In genomic region chr4:186684889-186685309, GRCh38 we compare ENCODE assay signal across 16 cellular contexts. TPM values are rescaled to one million over a fixed set of nuclear protein-coding genes. Genes with fewer than 3 reads are reported as not detected.
DNase-seq lines count a peak whose midpoint lies in the region; ATAC-seq, FAIRE-seq and TF ChIP-seq lines count a peak whose summit lies in the region.
"Had no signal": no experiment of that assay in that cellular context is flagged by ENCODE, and none has a peak within 500 bp of the region (broad histone marks: within the 10 kb centered on the region; RNA-seq: fewer than 3 reads in every experiment).

No MANE protein-coding gene starts in this region.

- peaks cover 91% of the 10 kb centered on the region for H3K4me1 Mint-ChIP-seq in Calu3 (ENCODE audit: low read depth, unreplicated experiment)
- peaks cover 83% of the 10 kb centered on the region for H3K4me1 Mint-ChIP-seq in astrocyte (ENCODE audit: low read depth, unreplicated experiment)
- no peaks in the 10 kb centered on the region for H3K4me1 Mint-ChIP-seq in activated naive CD8-positive, alpha-beta T cell treated with anti-CD3 and anti-CD28 coated beads for 36 hours
- H3K4me1 Mint-ChIP-seq: activated CD4-positive, alpha-beta T cell treated with anti-CD3 and anti-CD28 coated beads for 36 hours; B cell; naive thymus-derived CD4-positive, alpha-beta T cell had no signal

- FAIRE-seq in astrocyte (lab: Jason Lieb, UNC) (peak; percentile 64), keratinocyte (lab: Jason Lieb, UNC) (peak; percentile 9)

- DNase-seq in Calu3 (no peak), astrocyte (ENCODE audit: low read depth) (no peak), keratinocyte (ENCODE audit: low read depth, low spot score) (no peak), trophoblast cell (peak in 1 of 2 donors; percentile 13), GDM1 (lab: John Stamatoyannopoulos, UW) (no peak), RPMI8226 (no peak)
- DNase-seq in activated naive CD8-positive, alpha-beta T cell treated with anti-CD3 and anti-CD28 coated beads for 36 hours, result no peak
- DNase-seq: activated CD4-positive, alpha-beta T cell treated with anti-CD3 and anti-CD28 coated beads for 36 hours; activated T-cell treated with anti-CD3 and anti-CD28 coated beads, Interleukin-2, amount 50 U/mL, for 72 hours; head of caudate nucleus; naive thymus-derived CD4-positive, alpha-beta T cell; NCI-H2081 treated with DMSO at 0.1 percent for 48 hours; stimulated activated CD4-positive, alpha-beta T cell treated with anti-CD3 and anti-CD28 coated beads, Interleukin-12 subunit alpha, Interleukin-12 subunit beta, amount 100 ng/mL, for 4 hours had no signal

- H2AK5ac ChIP-seq in trophoblast cell (ENCODE audit: low read length), result no peak overlapping the region

- H2BK120ac ChIP-seq in trophoblast cell (ENCODE audit: insufficient read depth, low read length, poor library complexity), result no peak overlapping the region

- no peak overlapping the region for H3K18ac ChIP-seq in trophoblast cell (ENCODE audit: low read length)

- H3K4me3 Mint-ChIP-seq in Calu3 (ENCODE audit: low read depth, unreplicated experiment), result peak overlapping the region; percentile 70
- peak overlapping the region; percentile 28 for H3K4me3 Mint-ChIP-seq in astrocyte (ENCODE audit: unreplicated experiment)
- H3K4me3 Mint-ChIP-seq in activated naive CD8-positive, alpha-beta T cell treated with anti-CD3 and anti-CD28 coated beads for 36 hours, result no peak overlapping the region
- H3K4me3 Mint-ChIP-seq: activated CD4-positive, alpha-beta T cell treated with anti-CD3 and anti-CD28 coated beads for 36 hours; activated T-cell treated with anti-CD3 and anti-CD28 coated beads, Interleukin-2, amount 50 U/mL, for 72 hours; B cell; naive thymus-derived CD4-positive, alpha-beta T cell had no signal

- intact Hi-C loops in Calu3 (cut with micrococcal nuclease; ENCODE audit: unreplicated experiment), result loop anchor here (2.0 to 5.0 kb wide), 2 partner anchors 14 to 37 kb away; partner anchors contain the start of gene FAT1

- H3K36me3 Mint-ChIP-seq in Calu3 (ENCODE audit: insufficient read depth, unreplicated experiment) (peaks cover 37% of the 10 kb centered on the region), astrocyte (ENCODE audit: low read depth, unreplicated experiment) (peaks cover 9% of the 10 kb centered on the region)
- H3K36me3 Mint-ChIP-seq in activated naive CD8-positive, alpha-beta T cell treated with anti-CD3 and anti-CD28 coated beads for 36 hours, result no peaks in the 10 kb centered on the region
- H3K36me3 Mint-ChIP-seq: naive thymus-derived CD4-positive, alpha-beta T cell had no signal

- no CpG with 5 or more reads among the region's 5 CpGs for WGBS in trophoblast cell (ENCODE audit: extremely low coverage, insufficient coverage, insufficient read length)

- H3K9ac ChIP-seq in astrocyte (ENCODE audit: low read length), result peak overlapping the region; percentile 43
- no peak overlapping the region for H3K9ac ChIP-seq in keratinocyte (ENCODE audit: control insufficient read depth, extremely low read depth, insufficient read depth, low read length)
- no peak overlapping the region for H3K9ac ChIP-seq in trophoblast cell (ENCODE audit: low read length)

- H3K4me2 ChIP-seq in astrocyte (ENCODE audit: low read length), result peak overlapping the region; percentile 69
- H3K4me2 ChIP-seq in keratinocyte (ENCODE audit: control insufficient read depth, extremely low read depth, insufficient read depth, low read depth, low read length), result no peak overlapping the region
- no peak overlapping the region for H3K4me2 ChIP-seq in trophoblast cell (ENCODE audit: low read length)

- H3K9me3 ChIP-seq in astrocyte (ENCODE audit: insufficient read depth, low read depth, low read length) (no peaks in the 10 kb centered on the region), keratinocyte (ENCODE audit: control insufficient read depth, low read depth, low read length) (no peaks in the 10 kb centered on the region), trophoblast cell (ENCODE audit: insufficient read depth, low read depth, low read length) (no peaks in the 10 kb centered on the region)
- H3K9me3 ChIP-seq: ascending aorta had no signal

- ATAC-seq in HG03095 (IDR thresholded peaks at IDR 0.05; ENCODE audit: unreplicated experiment), result no peak
- ATAC-seq: activated CD4-positive, alpha-beta T cell treated with anti-CD3 and anti-CD28 coated beads for 36 hours; activated T-cell treated with anti-CD3 and anti-CD28 coated beads, Interleukin-2, amount 50 U/mL, for 72 hours; naive thymus-derived CD4-positive, alpha-beta T cell had no signal

- H3K27me3 ChIP-seq in astrocyte (ENCODE audit: insufficient read depth, low read length) (no peaks in the 10 kb centered on the region), keratinocyte (ENCODE audit: control insufficient read depth, extremely low read depth, insufficient read depth, low read length) (no peaks in the 10 kb centered on the region), trophoblast cell (ENCODE audit: insufficient read depth, low read length) (no peaks in the 10 kb centered on the region)
- H3K27me3 ChIP-seq: ascending aorta had no signal

- TF ChIP-seq CTCF in Calu3 (IDR thresholded peaks at IDR 0.05; ENCODE audit: unreplicated experiment) (no peak), astrocyte (IDR thresholded peaks at IDR 0.05; ENCODE audit: insufficient read depth, low read depth, low read length) (no peak), keratinocyte (optimal IDR thresholded peaks at IDR 0.05 in 1 of 3, IDR thresholded peaks at IDR 0.05 in 1 of 3, conservative IDR thresholded peaks at IDR 0.05 in 1 of 3; ENCODE audit: extremely low read depth in 1 of 3, insufficient read depth in 2 of 3, low read length in 3 of 3) (no peak)

- no peak overlapping the region for H4K12ac ChIP-seq in trophoblast cell (ENCODE audit: low read depth, low read length)

- no peak overlapping the region for H4K91ac ChIP-seq in trophoblast cell (ENCODE audit: low read depth, low read length)

- H2AFZ ChIP-seq in astrocyte (ENCODE audit: low read depth, low read length) (no peak overlapping the region), keratinocyte (ENCODE audit: control insufficient read depth, low read length) (no peak overlapping the region), trophoblast cell (ENCODE audit: insufficient read depth, low read length, poor library complexity) (no peak overlapping the region)

- H3K36me3 ChIP-seq in astrocyte (ENCODE audit: insufficient read depth, low read length), result peaks cover 6% of the 10 kb centered on the region
- H3K36me3 ChIP-seq in keratinocyte (ENCODE audit: control insufficient read depth in 2 of 2, extremely low read depth in 1 of 2, insufficient read depth in 2 of 2, low read length in 2 of 2), result peaks cover 18% of the 10 kb centered on the region in 2 experiments
- peaks cover 3 to 5% of the 10 kb centered on the region in 2 experiments for H3K36me3 ChIP-seq in trophoblast cell (ENCODE audit: control insufficient read depth in 1 of 2, insufficient read depth in 2 of 2, low read length in 2 of 2)
- H3K36me3 ChIP-seq: ascending aorta had no signal

- peaks cover 35% of the 10 kb centered on the region for H3K4me1 ChIP-seq in astrocyte (ENCODE audit: insufficient read depth, low read length)
- peaks cover 28% of the 10 kb centered on the region for H3K4me1 ChIP-seq in keratinocyte (ENCODE audit: control insufficient read depth, extremely low read depth, insufficient read depth, low read length)
- H3K4me1 ChIP-seq in trophoblast cell (ENCODE audit: control insufficient read depth in 1 of 2, insufficient read depth in 2 of 2, low read length in 2 of 2), result peaks cover 10 to 16% of the 10 kb centered on the region in 2 experiments

- no peak overlapping the region for H4K8ac ChIP-seq in trophoblast cell (ENCODE audit: low read depth, low read length)

- peak overlapping the region; percentile 54 for H3K27ac ChIP-seq in astrocyte (ENCODE audit: low read depth, low read length)
- H3K27ac ChIP-seq in keratinocyte (ENCODE audit: control insufficient read depth, insufficient read depth, low read length), result no peak overlapping the region
- peak overlapping the region; percentile 86 for H3K27ac ChIP-seq in trophoblast cell (ENCODE audit: low read depth, low read length)
- H3K27ac ChIP-seq: ascending aorta had no signal

- no peaks in the 10 kb centered on the region for H3K9me1 ChIP-seq in keratinocyte (ENCODE audit: control insufficient read depth, extremely low read depth, insufficient read depth, low read length)

- no peak overlapping the region for H3K23ac ChIP-seq in trophoblast cell (ENCODE audit: low read length)

- no peak overlapping the region for H2BK5ac ChIP-seq in trophoblast cell (ENCODE audit: low read depth, low read length, poor library complexity)

- H3K27ac Mint-ChIP-seq in Calu3 (ENCODE audit: unreplicated experiment) (peak overlapping the region; percentile 96), astrocyte (ENCODE audit: unreplicated experiment) (peak overlapping the region; percentile 96)
- H3K27ac Mint-ChIP-seq in activated naive CD8-positive, alpha-beta T cell treated with anti-CD3 and anti-CD28 coated beads for 36 hours, result no peak overlapping the region
- H3K27ac Mint-ChIP-seq: activated CD4-positive, alpha-beta T cell treated with anti-CD3 and anti-CD28 coated beads for 36 hours; activated T-cell treated with anti-CD3 and anti-CD28 coated beads, Interleukin-2, amount 50 U/mL, for 72 hours; B cell; naive thymus-derived CD4-positive, alpha-beta T cell had no signal

- H4K20me1 ChIP-seq in astrocyte (ENCODE audit: insufficient read depth, low read length) (peaks cover 85% of the 10 kb centered on the region), keratinocyte (ENCODE audit: control insufficient read depth, extremely low read depth, insufficient read depth, low read length) (peaks cover 52% of the 10 kb centered on the region)

- dilution Hi-C loops in keratinocyte (cut with MboI; ENCODE audit: extremely low pct_ligation_motif_present, low sequenced_read_pairs), result no loop called here

- CTCF ChIA-PET in Calu3 (lab: Charles Lee), result interaction anchor here (1.5 kb wide), 1 partner anchor 15 kb away, joined by 7 read pairs; no protein-coding TSS in a partner anchor

- H3K4me3 ChIP-seq in astrocyte (ENCODE audit: insufficient read depth, low read depth, low read length) (no peak overlapping the region), keratinocyte (ENCODE audit: control insufficient read depth in 2 of 3, extremely low read depth in 1 of 3, insufficient read depth in 2 of 3, low read depth in 1 of 3, low read length in 3 of 3) (no peak overlapping the region), trophoblast cell (ENCODE audit: low read depth, low read length) (no peak overlapping the region)
- H3K4me3 ChIP-seq: ascending aorta had no signal

- H2BK12ac ChIP-seq in trophoblast cell (ENCODE audit: low read length), result no peak overlapping the region

- no peak overlapping the region for H3K4ac ChIP-seq in trophoblast cell (ENCODE audit: low read depth, low read length)

- no TSS peak for BruUV-seq in Calu3 (replicated peaks; lab: Mats Ljungman, UMichigan)

- no peaks in the 10 kb centered on the region for H3K27me3 Mint-ChIP-seq in Calu3 (ENCODE audit: unreplicated experiment)
- H3K27me3 Mint-ChIP-seq in astrocyte (ENCODE audit: low read depth, unreplicated experiment), result no peaks in the 10 kb centered on the region
- no peaks in the 10 kb centered on the region for H3K27me3 Mint-ChIP-seq in activated naive CD8-positive, alpha-beta T cell treated with anti-CD3 and anti-CD28 coated beads for 36 hours
- H3K27me3 Mint-ChIP-seq: activated CD4-positive, alpha-beta T cell treated with anti-CD3 and anti-CD28 coated beads for 36 hours; B cell had no signal

- H3K79me2 ChIP-seq in astrocyte (ENCODE audit: insufficient read depth, low read length) (peaks cover 94% of the 10 kb centered on the region), keratinocyte (ENCODE audit: control insufficient read depth, insufficient read depth, low read length) (peaks cover 99% of the 10 kb centered on the region), trophoblast cell (ENCODE audit: control insufficient read depth, insufficient read depth, low read length, poor library complexity) (peaks cover 6% of the 10 kb centered on the region)

- peaks cover 3% of the 10 kb centered on the region for H3K79me1 ChIP-seq in trophoblast cell (ENCODE audit: low read length)

- H3K14ac ChIP-seq in trophoblast cell (ENCODE audit: low read length), result no peak overlapping the region

- H3K9me3 Mint-ChIP-seq in Calu3 (ENCODE audit: low read depth, unreplicated experiment), result no peaks in the 10 kb centered on the region
- H3K9me3 Mint-ChIP-seq in astrocyte (ENCODE audit: unreplicated experiment), result no peaks in the 10 kb centered on the region
- H3K9me3 Mint-ChIP-seq in activated naive CD8-positive, alpha-beta T cell treated with anti-CD3 and anti-CD28 coated beads for 36 hours, result no peaks in the 10 kb centered on the region

RNA-seq across cellular contexts. Expression of gene FAT1, which starts 38.8 kb away (rescaled TPM):
- 197 and 210 TPM in 2 replicates for total RNA-seq in Calu3 (2022)
- total RNA-seq in astrocyte, result 590 and 591 TPM in 2 replicates
- polyA plus RNA-seq in keratinocyte, result 329 to 470 TPM (median 330 TPM) in 3 replicates
- polyA plus RNA-seq in keratinocyte (2011; ENCODE audit: low read depth), result 211 TPM
- 72.0 and 90.4 TPM in 2 replicates for polyA plus RNA-seq in keratinocyte (2011; cell fraction: cytosol; rRNA removed)
- polyA plus RNA-seq in keratinocyte (2011; cell fraction: nucleus; rRNA removed), result 1,599 and 1,663 TPM in 2 replicates
- 206 and 254 TPM in 2 replicates for polyA plus RNA-seq in keratinocyte (2012; ENCODE audit: low replicate concordance)
- polyA minus RNA-seq in keratinocyte, result 2,564 to 2,839 TPM (median 2,810 TPM) in 3 replicates
- polyA minus RNA-seq in keratinocyte (2011; cell fraction: cytosol; rRNA and poly(A)+ RNA removed), result 488 TPM
- 3,580 and 4,840 TPM in 2 replicates for polyA minus RNA-seq in keratinocyte (2011; cell fraction: nucleus; rRNA and poly(A)+ RNA removed)
- 37.6 and 37.9 TPM in 2 replicates for polyA plus RNA-seq in trophoblast cell (2013)
- total RNA-seq in activated naive CD8-positive, alpha-beta T cell treated with anti-CD3 and anti-CD28 coated beads for 36 hours, result under 1 TPM in 1 of 2 experiments, not detected in 1; 0.02 TPM
- polyA plus RNA-seq: naive thymus-derived CD4-positive, alpha-beta T cell had no signal

Comparison
In these comparisons a context has a peak if more than half of its experiments do, and no peak if none do; other contexts are left out.
1. RNA of gene FAT1, which starts 38.8 kb away (total RNA-seq): 590 to 591 TPM in astrocyte and 197 to 210 TPM in Calu3; 0.02 TPM in activated naive CD8-positive, alpha-beta T cell treated with anti-CD3 and anti-CD28 coated beads for 36 hours; every median in the first group is over 100 times any median in the second.